ENCODE assay signal across 18 cellular contexts in the genomic region with DNA sequence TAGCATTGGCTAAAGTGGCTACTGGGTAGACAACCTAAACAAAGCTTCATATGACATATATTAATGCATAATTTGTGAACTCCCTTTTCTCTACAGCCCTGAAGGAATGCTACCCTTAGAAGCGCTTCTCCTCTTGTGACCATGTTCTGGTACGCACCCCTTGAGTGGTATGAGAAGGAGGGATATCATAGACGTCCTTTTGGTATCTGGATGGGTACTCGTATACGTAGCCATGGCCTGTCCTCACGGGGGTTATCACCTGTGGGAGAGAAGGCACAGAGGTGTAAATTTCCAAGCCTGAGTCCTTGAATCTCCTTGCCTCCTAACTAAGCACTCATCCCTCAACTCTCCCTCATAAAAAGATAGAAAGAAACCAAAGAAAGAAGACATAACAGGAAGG.
"Had no signal": no experiment of that assay in that cellular context is flagged by ENCODE, and none has a peak within 500 bp of the region (broad histone marks: within the 10 kb centered on the region; RNA-seq: fewer than 3 reads in every experiment).

No MANE protein-coding gene starts in this region.

- ATAC-seq: activated CD4-positive, CD25-positive, alpha-beta regulatory T cell treated with anti-CD3 and anti-CD28 coated beads, Interleukin-2, amount 50 U/mL, for 24 hours; body of pancreas; effector memory CD8-positive, alpha-beta T cell; naive thymus-derived CD4-positive, alpha-beta T cell had no signal

- H3K4me3 Mint-ChIP-seq: dendritic cell treated with granulocyte-macrophage colony-stimulating factor and Interleukin-4, amounts not matched to agents 40 ng/mL and 50 ng/mL, for 4 days; effector memory CD8-positive, alpha-beta T cell; naive thymus-derived CD4-positive, alpha-beta T cell; stimulated activated naive CD8-positive, alpha-beta T cell treated with anti-CD3 and anti-CD28 coated beads, Interleukin-15, Interleukin-2, amounts not matched to agents 100 ng/mL and 50 ng/mL, for 24 hours had no signal

- H3K4me3 ChIP-seq: adrenal gland, body of pancreas, hepatocyte, prostate gland, sigmoid colon, testis had no signal

- H3K4me1 ChIP-seq: prostate gland had no signal

- DNase-seq: activated CD4-positive, alpha-beta T cell treated with anti-CD3 and anti-CD28 coated beads, Interleukin-2, amount 50 U/mL, for 48 hours; activated CD8-positive, alpha-beta memory T cell treated with anti-CD3 and anti-CD28 coated beads, Interleukin-2, amount 50 U/mL, for 48 hours; activated naive CD4-positive, alpha-beta T cell treated with Interleukin-2 at 50 U/mL for 16 hours; adrenal gland; body of pancreas; effector memory CD8-positive, alpha-beta T cell; kidney glomerular epithelial cell; naive thymus-derived CD4-positive, alpha-beta T cell; nucleus accumbens; sigmoid colon; stimulated activated CD4-positive, alpha-beta T cell treated with anti-CD3 and anti-CD28 coated beads, Interleukin-12 subunit alpha, Interleukin-12 subunit beta, amount 100 ng/mL, for 4 hours; T-helper 2 cell; testis had no signal

- H3K27me3 ChIP-seq: adrenal gland, body of pancreas, hepatocyte, sigmoid colon, testis had no signal

- H3K27me3 Mint-ChIP-seq: effector memory CD8-positive, alpha-beta T cell; naive thymus-derived CD4-positive, alpha-beta T cell; stimulated activated naive CD8-positive, alpha-beta T cell treated with anti-CD3 and anti-CD28 coated beads, Interleukin-15, Interleukin-2, amounts not matched to agents 100 ng/mL and 50 ng/mL, for 24 hours had no signal

- H3K27ac Mint-ChIP-seq: dendritic cell treated with granulocyte-macrophage colony-stimulating factor and Interleukin-4, amounts not matched to agents 40 ng/mL and 50 ng/mL, for 4 days; stimulated activated naive CD8-positive, alpha-beta T cell treated with anti-CD3 and anti-CD28 coated beads, Interleukin-15, Interleukin-2, amounts not matched to agents 100 ng/mL and 50 ng/mL, for 24 hours had no signal

- H3K27ac ChIP-seq: prostate gland, testis had no signal

- H3K9me3 ChIP-seq: adrenal gland, body of pancreas, prostate gland, sigmoid colon, testis had no signal

- H3K9me3 Mint-ChIP-seq: dendritic cell treated with granulocyte-macrophage colony-stimulating factor and Interleukin-4, amounts not matched to agents 40 ng/mL and 50 ng/mL, for 4 days; effector memory CD8-positive, alpha-beta T cell; stimulated activated naive CD8-positive, alpha-beta T cell treated with anti-CD3 and anti-CD28 coated beads, Interleukin-15, Interleukin-2, amounts not matched to agents 100 ng/mL and 50 ng/mL, for 24 hours had no signal
